Comparison of ENCODE assay signal across 9 cellular contexts in genomic region chr12:6945613-6946012, GRCh38. TPM values are rescaled to one million over a fixed set of nuclear protein-coding genes. Genes with fewer than 3 reads are reported as not detected.
A peak's percentile ranks its signal among the peaks of the same experiment; 100 is the strongest.
DNase-seq lines count a peak whose midpoint lies in the region; ATAC-seq and TF ChIP-seq lines count a peak whose summit lies in the region.
"Had no signal": no experiment of that assay in that cellular context is flagged by ENCODE, and none has a peak within 500 bp of the region (broad histone marks: within the 10 kb centered on the region; RNA-seq: fewer than 3 reads in every experiment).

No MANE protein-coding gene starts in this region.

- peak overlapping the region; percentile 97 for H3K4me3 Mint-ChIP-seq in activated naive CD8-positive, alpha-beta T cell treated with anti-CD3 and anti-CD28 coated beads, Interleukin-2, amount 10 ng/mL, durations not matched to agents 7 days and 5 days

- H3K36me3 Mint-ChIP-seq in activated naive CD8-positive, alpha-beta T cell treated with anti-CD3 and anti-CD28 coated beads, Interleukin-2, amount 10 ng/mL, durations not matched to agents 7 days and 5 days: no peaks in the 10 kb centered on the region

- H3K4me1 Mint-ChIP-seq in activated naive CD8-positive, alpha-beta T cell treated with anti-CD3 and anti-CD28 coated beads, Interleukin-2, amount 10 ng/mL, durations not matched to agents 7 days and 5 days: peaks cover 57% of the 10 kb centered on the region

- POLR2A ChIA-PET in activated naive CD8-positive, alpha-beta T cell treated with anti-CD3 and anti-CD28 coated beads, Interleukin-2, amount 10 ng/mL, durations not matched to agents 7 days and 5 days (lab: Charles Lee): interaction anchor here (0.6 to 21.6 kb wide), 12 partner anchors 8 to 991 kb away, joined by 3 to 1055 read pairs (median 25); partner anchors contain the start of genes C1RL, COPS7A, EMG1 and LPCAT3

- 79% methylated on average over 11 of the region's 11 CpGs for WGBS in right cardiac atrium

- no peaks in the 10 kb centered on the region for H3K9me3 Mint-ChIP-seq in activated naive CD8-positive, alpha-beta T cell treated with anti-CD3 and anti-CD28 coated beads, Interleukin-2, amount 10 ng/mL, durations not matched to agents 7 days and 5 days

- TF ChIP-seq CTCF in lower lobe of right lung (IDR thresholded peaks at IDR 0.05): no peak

- no peak overlapping the region for H3K27ac ChIP-seq in right cardiac atrium (ENCODE audit: low read length)
- peak overlapping the region; percentile 78 for H3K27ac ChIP-seq in lower lobe of right lung

- H3K27me3 Mint-ChIP-seq in activated naive CD8-positive, alpha-beta T cell treated with anti-CD3 and anti-CD28 coated beads, Interleukin-2, amount 10 ng/mL, durations not matched to agents 7 days and 5 days: no peaks in the 10 kb centered on the region

- H3K4me3 ChIP-seq in right cardiac atrium (ENCODE audit: low read length) (no peak overlapping the region), lower lobe of right lung (peak overlapping the region; percentile 44)

- DNase-seq in right cardiac atrium: peak; percentile 24 to 64 (median 58)
- no peak for DNase-seq in Right ventricle myocardium superior
- no peak for DNase-seq in activated naive CD8-positive, alpha-beta T cell treated with anti-CD3 and anti-CD28 coated beads, Interleukin-2, amount 10 ng/mL, durations not matched to agents 7 days and 5 days
- DNase-seq in lower lobe of right lung: peak; percentile 47
- DNase-seq in SW480 (ENCODE audit: low spot score): no peak
- no peak for DNase-seq in HuH-7.5 (ENCODE audit: low spot score)
- DNase-seq in NCI-H82 (lab: John Stamatoyannopoulos, UW): no peak
- DNase-seq: MG63 had no signal

- H3K36me3 ChIP-seq in lower lobe of right lung: peaks cover 27% of the 10 kb centered on the region

- H3K9me3 ChIP-seq in right cardiac atrium (ENCODE audit: control insufficient read depth, low read length) (no peaks in the 10 kb centered on the region), lower lobe of right lung (no peaks in the 10 kb centered on the region)
- H3K9me3 ChIP-seq: MG63 had no signal

- ATAC-seq in right cardiac atrium (no peak), Right ventricle myocardium superior (ENCODE audit: poor library complexity) (no peak), lower lobe of right lung (no peak), HG03097 (IDR thresholded peaks at IDR 0.05; ENCODE audit: low FRiP score, unreplicated experiment) (no peak)
- ATAC-seq in activated naive CD8-positive, alpha-beta T cell treated with anti-CD3 and anti-CD28 coated beads, Interleukin-2, amount 10 ng/mL, durations not matched to agents 7 days and 5 days (ENCODE audit: low read depth): no peak

- peak overlapping the region; percentile 94 for H3K27ac Mint-ChIP-seq in activated naive CD8-positive, alpha-beta T cell treated with anti-CD3 and anti-CD28 coated beads, Interleukin-2, amount 10 ng/mL, durations not matched to agents 7 days and 5 days

- H3K27me3 ChIP-seq in right cardiac atrium (ENCODE audit: control insufficient read depth, insufficient read depth): no peaks in the 10 kb centered on the region
- H3K27me3 ChIP-seq in lower lobe of right lung (ENCODE audit: low read depth): no peaks in the 10 kb centered on the region
- H3K27me3 ChIP-seq: MG63 had no signal

- intact Hi-C loops in right cardiac atrium (cut with DNase I): loop anchor here in 3 of 4 donors (2.0 to 10.0 kb wide), 4 partner anchors 19 to 169 kb away; partner anchors contain the start of gene ATN1 (in 1 of the 3)
- intact Hi-C loops in Right ventricle myocardium superior (cut with DNase I): loop anchor here (10.0 kb wide), 1 partner anchor 169 kb away; no protein-coding TSS in a partner anchor
- intact Hi-C loops in lower lobe of right lung (cut with DNase I): no loop called here

- H3K4me1 ChIP-seq in right cardiac atrium (ENCODE audit: control insufficient read depth, insufficient read depth, low read length) (no peaks in the 10 kb centered on the region), lower lobe of right lung (peaks cover 56% of the 10 kb centered on the region)

RNA-seq across cellular contexts. Expression of gene C12orf57, which starts 1.8 kb away (rescaled TPM):
- total RNA-seq in right cardiac atrium (100 to 1,000 TPM; 262 to 339 (median 272) TPM), Right ventricle myocardium superior (251 TPM), lower lobe of right lung (181 TPM)
- 441 TPM for polyA plus RNA-seq in right cardiac atrium
- 100 to 1,000 TPM; 210 to 217 TPM for total RNA-seq in activated naive CD8-positive, alpha-beta T cell treated with anti-CD3 and anti-CD28 coated beads, Interleukin-2, amount 10 ng/mL, durations not matched to agents 7 days and 5 days

RNA-seq across cellular contexts. Expression of gene RNU7-1, which starts 2.0 kb away (rescaled TPM):
- total RNA-seq in right cardiac atrium (not detected), Right ventricle myocardium superior (not detected), lower lobe of right lung (not detected)
- polyA plus RNA-seq in right cardiac atrium: not detected
- total RNA-seq in activated naive CD8-positive, alpha-beta T cell treated with anti-CD3 and anti-CD28 coated beads, Interleukin-2, amount 10 ng/mL, durations not matched to agents 7 days and 5 days: not detected

RNA-seq across cellular contexts. Expression of gene PTPN6, which starts 5.5 kb away (rescaled TPM):
- 10 to 100 TPM in 2 of 4 donors, 1 to 10 TPM in 2; 7.7 to 12.1 (median 9.3) TPM for total RNA-seq in right cardiac atrium
- 5.9 TPM for polyA plus RNA-seq in right cardiac atrium
- 7.2 TPM for total RNA-seq in Right ventricle myocardium superior
- total RNA-seq in activated naive CD8-positive, alpha-beta T cell treated with anti-CD3 and anti-CD28 coated beads, Interleukin-2, amount 10 ng/mL, durations not matched to agents 7 days and 5 days: 100 to 1,000 TPM; 349 to 370 TPM
- 209 TPM for total RNA-seq in lower lobe of right lung

RNA-seq across cellular contexts. Expression of gene ATN1, which starts 17.9 kb away (rescaled TPM):
- total RNA-seq in right cardiac atrium (10 to 100 TPM; 85.3 to 89.3 (median 88.6) TPM), Right ventricle myocardium superior (69.7 TPM), lower lobe of right lung (123 TPM)
- polyA plus RNA-seq in right cardiac atrium: 70.1 TPM
- 10 to 100 TPM; 31.0 to 31.3 TPM for total RNA-seq in activated naive CD8-positive, alpha-beta T cell treated with anti-CD3 and anti-CD28 coated beads, Interleukin-2, amount 10 ng/mL, durations not matched to agents 7 days and 5 days

RNA-seq across cellular contexts. Expression of gene PHB2, which starts 24.9 kb away (rescaled TPM):
- total RNA-seq in right cardiac atrium: 100 to 1,000 TPM; 137 to 159 (median 142) TPM
- 127 TPM for polyA plus RNA-seq in right cardiac atrium
- total RNA-seq in Right ventricle myocardium superior: 136 TPM
- total RNA-seq in activated naive CD8-positive, alpha-beta T cell treated with anti-CD3 and anti-CD28 coated beads, Interleukin-2, amount 10 ng/mL, durations not matched to agents 7 days and 5 days: 100 to 1,000 TPM; 175 to 189 TPM
- 138 TPM for total RNA-seq in lower lobe of right lung

Comparison
In these comparisons a context has a peak if more than half of its experiments do, and no peak if none do; other contexts are left out.
1. DNase-seq: peak in right cardiac atrium (3 of 3) and lower lobe of right lung (single experiment); none in Right ventricle myocardium superior (single experiment), activated naive CD8-positive, alpha-beta T cell treated with anti-CD3 and anti-CD28 coated beads, Interleukin-2, amount 10 ng/mL, durations not matched to agents 7 days and 5 days (single experiment), SW480 (single experiment), HuH-7.5 (single experiment) and NCI-H82 (single experiment).
2. RNA of gene PTPN6, which starts 5.5 kb away (total RNA-seq): 349 to 370 TPM in activated naive CD8-positive, alpha-beta T cell treated with anti-CD3 and anti-CD28 coated beads, Interleukin-2, amount 10 ng/mL, durations not matched to agents 7 days and 5 days and 209 TPM in lower lobe of right lung (single experiment); 7.7 to 12.1 TPM in right cardiac atrium and 7.2 TPM in Right ventricle myocardium superior (single experiment); every median in the first group is over 10 times any median in the second.